Comparison of ENCODE assay signal across 15 cellular contexts in genomic region chr5:37921452-37921851, GRCh38.
"Had no signal": no experiment of that assay in that cellular context is flagged by ENCODE, and none has a peak within 500 bp of the region (broad histone marks: within the 10 kb centered on the region; RNA-seq: fewer than 3 reads in every experiment).

No MANE protein-coding gene starts in this region.

- FAIRE-seq: frontal cortex, kidney had no signal

- H3K4me3 ChIP-seq: body of pancreas, heart right ventricle, left ventricle myocardium inferior, ovary had no signal

- DNase-seq: activated CD4-positive, alpha-beta T cell treated with anti-CD3 and anti-CD28 coated beads, Interleukin-2, amount 50 U/mL, for 4 hours; activated naive CD4-positive, alpha-beta T cell treated with anti-CD3 and anti-CD28 coated beads, Interleukin-2, amount 50 U/mL, for 16 hours; activated T-cell treated with anti-CD3 and anti-CD28 coated beads, Interleukin-2, amount 50 U/mL, for 1 hour; amniotic stem cell; body of pancreas; dermis blood vessel endothelial cell; heart right ventricle; kidney; left ventricle myocardium inferior; ovary; stimulated activated CD4-positive, alpha-beta T cell treated with anti-CD3 and anti-CD28 coated beads, Interleukin-2, amount 100 ng/mL, for 48 hours; stimulated activated naive CD4-positive, alpha-beta T cell treated with Interleukin-2 at 50 U/mL for 16 hours; T-helper 2 cell; trophoblast cell had no signal

- H3K9me3 ChIP-seq: body of pancreas, ovary had no signal

- H3K27me3 ChIP-seq: body of pancreas, heart right ventricle, ovary had no signal

- H3K27ac ChIP-seq: body of pancreas, heart right ventricle, left ventricle myocardium inferior, ovary had no signal

- H3K36me3 ChIP-seq: heart right ventricle, left ventricle myocardium inferior, ovary had no signal
